Comparison of ENCODE assay signal across 1 cellular context in genomic region chr16:24748242-24748641, GRCh38.
TF ChIP-seq lines count a peak whose summit lies in the region.

No MANE protein-coding gene starts in this region.

TF ChIP-seq in WTC11, 78 proteins besides CTCF, POLR2A, EP300 and RAD21 (continued from another document):
- TF ChIP-seq ZNF512 (CRISPR knock-in tag; IDR thresholded peaks at IDR 0.05; ENCODE audit: borderline replicate concordance) (no peak), SOX15 (CRISPR knock-in tag; IDR thresholded peaks at IDR 0.05) (no peak), ZBTB21 (CRISPR knock-in tag; IDR thresholded peaks at IDR 0.05; ENCODE audit: borderline replicate concordance) (no peak), ZNF416 (CRISPR knock-in tag; IDR thresholded peaks at IDR 0.05) (no peak)
